1 cellular context compared by ENCODE assay signal in the genomic region with DNA sequence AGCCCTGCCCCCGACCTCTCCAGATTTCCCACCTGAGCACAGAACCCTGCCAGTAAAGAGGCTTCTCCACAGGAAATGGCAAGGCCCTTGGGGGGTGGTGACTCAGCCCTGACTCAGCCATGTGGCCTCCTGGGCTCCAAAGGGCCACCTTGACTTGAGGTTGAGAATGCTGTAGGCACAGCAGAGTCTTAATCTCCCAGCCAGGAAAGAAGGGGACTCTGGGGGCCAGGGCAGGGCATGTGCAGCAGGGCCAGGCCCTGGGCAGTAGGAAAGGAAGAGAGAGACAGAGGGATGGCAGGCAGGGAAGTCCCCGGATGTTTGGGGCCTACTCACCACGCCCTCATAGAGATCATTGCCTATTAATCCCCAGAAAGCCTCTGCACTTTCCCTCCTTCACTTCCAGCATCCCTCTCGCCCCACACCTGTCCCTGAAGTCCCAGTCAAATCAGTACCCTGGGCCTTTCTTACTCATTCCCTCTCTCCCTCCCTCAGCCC.
TF ChIP-seq lines count a peak whose summit lies in the region.

No MANE protein-coding gene starts in this region.

TF ChIP-seq in A549, 52 proteins besides CTCF, POLR2A, EP300 and RAD21 (continued from another document):
- TF ChIP-seq, protein P1, sequence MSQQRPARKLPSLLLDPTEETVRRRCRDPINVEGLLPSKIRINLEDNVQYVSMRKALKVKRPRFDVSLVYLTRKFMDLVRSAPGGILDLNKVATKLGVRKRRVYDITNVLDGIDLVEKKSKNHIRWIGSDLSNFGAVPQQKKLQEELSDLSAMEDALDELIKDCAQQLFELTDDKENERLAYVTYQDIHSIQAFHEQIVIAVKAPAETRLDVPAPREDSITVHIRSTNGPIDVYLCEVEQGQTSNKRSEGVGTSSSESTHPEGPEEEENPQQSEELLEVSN (IDR thresholded peaks at IDR 0.05; ENCODE audit: borderline replicate concordance, low read depth), result peak; percentile 56; the same call in 1 of the 2 replicates
- TF ChIP-seq, protein P2, sequence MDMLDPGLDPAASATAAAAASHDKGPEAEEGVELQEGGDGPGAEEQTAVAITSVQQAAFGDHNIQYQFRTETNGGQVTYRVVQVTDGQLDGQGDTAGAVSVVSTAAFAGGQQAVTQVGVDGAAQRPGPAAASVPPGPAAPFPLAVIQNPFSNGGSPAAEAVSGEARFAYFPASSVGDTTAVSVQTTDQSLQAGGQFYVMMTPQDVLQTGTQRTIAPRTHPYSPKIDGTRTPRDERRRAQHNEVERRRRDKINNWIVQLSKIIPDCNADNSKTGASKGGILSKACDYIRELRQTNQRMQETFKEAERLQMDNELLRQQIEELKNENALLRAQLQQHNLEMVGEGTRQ (IDR thresholded peaks at IDR 0.05), result no peak; the same call in 1 of the 2 replicates
- TF ChIP-seq, protein P3, sequence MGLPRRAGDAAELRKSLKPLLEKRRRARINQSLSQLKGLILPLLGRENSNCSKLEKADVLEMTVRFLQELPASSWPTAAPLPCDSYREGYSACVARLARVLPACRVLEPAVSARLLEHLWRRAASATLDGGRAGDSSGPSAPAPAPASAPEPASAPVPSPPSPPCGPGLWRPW (IDR thresholded peaks at IDR 0.05), result no peak
- TF ChIP-seq HOXA7 (CRISPR knock-in tag; IDR thresholded peaks at IDR 0.05) (no peak), FOSB (CRISPR knock-in tag; IDR thresholded peaks at IDR 0.05) (peak; percentile 60; the same call in 1 of the 2 replicates), MAZ (IDR thresholded peaks at IDR 0.05; ENCODE audit: borderline replicate concordance, low read depth, low read length) (no peak), NPAS2 (CRISPR knock-in tag; IDR thresholded peaks at IDR 0.05; ENCODE audit: borderline replicate concordance) (0 out of 2 replicates have a peak, but pooled peaks have one; percentile 24), CBX2 (IDR thresholded peaks at IDR 0.05; ENCODE audit: borderline replicate concordance, low read depth) (no peak), CHD2 (IDR thresholded peaks at IDR 0.05; ENCODE audit: low read length, partially characterized antibody) (no peak), EHF (CRISPR knock-in tag; IDR thresholded peaks at IDR 0.05) (peak; percentile 62; the same call in 1 of the 2 replicates), NR3C1 (IDR thresholded peaks at IDR 0.05) (no peak), JUN (IDR thresholded peaks at IDR 0.05) (peak; percentile 94 to 98; a peak in 4 of 5 replicates), HDAC2 (IDR thresholded peaks at IDR 0.05) (no peak), TFCP2L1 (CRISPR knock-in tag; IDR thresholded peaks at IDR 0.05) (0 out of 2 replicates have a peak, but pooled peaks have one; percentile 40), RNF2 (IDR thresholded peaks at IDR 0.05; ENCODE audit: borderline replicate concordance, low read depth) (no peak), RFX5 (IDR thresholded peaks at IDR 0.05) (no peak), MAX (IDR thresholded peaks at IDR 0.05) (peak; percentile 97), FOSL2 (IDR thresholded peaks at IDR 0.05) (peak; percentile 99), FOSL2 (CRISPR knock-in tag; IDR thresholded peaks at IDR 0.05) (peak; percentile 99), RARB (CRISPR knock-in tag; IDR thresholded peaks at IDR 0.05) (no peak), PHF8 (IDR thresholded peaks at IDR 0.05; ENCODE audit: borderline replicate concordance, low read depth) (no peak), ZNF302 (CRISPR knock-in tag; IDR thresholded peaks at IDR 0.05) (peak; percentile 91; the same call in 1 of the 2 replicates), HOXB13 (CRISPR knock-in tag; IDR thresholded peaks at IDR 0.05; ENCODE audit: low read depth) (peak; percentile 88; the same call in 1 of the 2 replicates), SMC3 (IDR thresholded peaks at IDR 0.05) (peak; percentile 50; the same call in 2 of the 3 replicates), HMGXB4 (CRISPR knock-in tag; IDR thresholded peaks at IDR 0.05; ENCODE audit: borderline replicate concordance) (no peak), FOXS1 (CRISPR knock-in tag; IDR thresholded peaks at IDR 0.05) (peak; percentile 46; the same call in 1 of the 2 replicates), ZFP36 (IDR thresholded peaks at IDR 0.05; ENCODE audit: borderline replicate concordance, partially characterized antibody) (no peak), ZSCAN20 (CRISPR knock-in tag; IDR thresholded peaks at IDR 0.05) (no peak), KDM5A (IDR thresholded peaks at IDR 0.05) (no peak), EHMT2 (IDR thresholded peaks at IDR 0.05; ENCODE audit: low read depth) (no peak), PBX3 (IDR thresholded peaks at IDR 0.05) (peak; percentile 49; the same call in 1 of the 2 replicates), NFE2L2 (conservative IDR thresholded peaks at IDR 0.05; ENCODE audit: low read length) (no peak), HEYL (CRISPR knock-in tag; IDR thresholded peaks at IDR 0.05) (no peak), POLR2AphosphoS2 (conservative IDR thresholded peaks at IDR 0.05; ENCODE audit: low read length) (no peak), JUNB (IDR thresholded peaks at IDR 0.05) (peak; percentile 98)
- TF ChIP-seq, protein P4, sequence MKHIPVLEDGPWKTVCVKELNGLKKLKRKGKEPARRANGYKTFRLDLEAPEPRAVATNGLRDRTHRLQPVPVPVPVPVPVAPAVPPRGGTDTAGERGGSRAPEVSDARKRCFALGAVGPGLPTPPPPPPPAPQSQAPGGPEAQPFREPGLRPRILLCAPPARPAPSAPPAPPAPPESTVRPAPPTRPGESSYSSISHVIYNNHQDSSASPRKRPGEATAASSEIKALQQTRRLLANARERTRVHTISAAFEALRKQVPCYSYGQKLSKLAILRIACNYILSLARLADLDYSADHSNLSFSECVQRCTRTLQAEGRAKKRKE (CRISPR knock-in tag; IDR thresholded peaks at IDR 0.05; ENCODE audit: low read depth), result peak; percentile 88; the same call in 1 of the 2 replicates
